11 cellular contexts compared by ENCODE assay signal in genomic region chr17:17156107-17156506, GRCh38. TPM values are rescaled to one million over a fixed set of nuclear protein-coding genes. Genes with fewer than 3 reads are reported as not detected.
DNase-seq lines count a peak whose midpoint lies in the region; ATAC-seq and TF ChIP-seq lines count a peak whose summit lies in the region.
"Had no signal": no experiment of that assay in that cellular context is flagged by ENCODE, and none has a peak within 500 bp of the region (broad histone marks: within the 10 kb centered on the region; RNA-seq: fewer than 3 reads in every experiment).

No MANE protein-coding gene starts in this region.

- H3K4me1 ChIP-seq in PC-9 (replicated peaks; ENCODE audit: insufficient read depth), result no peaks in the 10 kb centered on the region

- no peaks in the 10 kb centered on the region for H3K27me3 ChIP-seq in AG04450 (ENCODE audit: control insufficient read depth, insufficient read depth, low read length)
- no peaks in the 10 kb centered on the region for H3K27me3 ChIP-seq in PC-9 (ENCODE audit: insufficient read depth, low read depth)

- H3K9me3 ChIP-seq in AG04450 (ENCODE audit: control insufficient read depth, insufficient read depth, low read length) (no peaks in the 10 kb centered on the region; the same call in 1 of the 2 replicates), PC-9 (ENCODE audit: insufficient read depth, low read depth) (no peaks in the 10 kb centered on the region)

- in situ Hi-C loops in astrocyte of the cerebellum (cut with HindIII; ENCODE audit: low sequenced_read_pairs), result loop anchor here (5.0 kb wide), 1 partner anchor 104 kb away; no protein-coding TSS in a partner anchor

- H3K27ac ChIP-seq in AG04450 (ENCODE audit: low read depth, low read length) (peak overlapping the region; percentile 57), PC-9 (no peak overlapping the region)

- peaks cover 40% of the 10 kb centered on the region for H3F3A ChIP-seq in PC-9 (ENCODE audit: insufficient read depth, low read depth)

- intact Hi-C loops in PC-9 (cut with micrococcal nuclease; ENCODE audit: unreplicated experiment), result no loop called here

- 0 out of 2 replicates have a peak, but pooled peaks cover 3% of the 10 kb centered on the region for H3K79me2 ChIP-seq in PC-9 (ENCODE audit: low read depth)

- peaks cover 88% of the 10 kb centered on the region for H4K20me1 ChIP-seq in PC-9 (ENCODE audit: insufficient read depth)

- H3K4me2 ChIP-seq in PC-9, result no peak overlapping the region

- DNase-seq in AG04450 (ENCODE audit: low read depth, low spot score) (peak; percentile 44), HPDE6-E6E7 (ENCODE audit: extremely low spot score) (peak; percentile 75), astrocyte of the cerebellum (ENCODE audit: low read depth) (peak; percentile 71), hepatic stellate cell (ENCODE audit: low spot score) (peak; percentile 60), PC-9 (no peak)
- no peak for DNase-seq in stimulated activated CD4-positive, alpha-beta T cell treated with anti-CD3 and anti-CD28 coated beads, Interleukin-2, amount 100 ng/mL, for 48 hours
- DNase-seq: activated naive CD4-positive, alpha-beta T cell treated with Interleukin-2 at 50 U/mL for 16 hours; NCI-H2107; nucleus accumbens had no signal

- BruUV-seq in PC-9 (replicated peaks; lab: Mats Ljungman, UMichigan), result no TSS peak

- no peak overlapping the region for H3K4me3 ChIP-seq in AG04450 (ENCODE audit: low read depth, low read length)
- H3K4me3 ChIP-seq in astrocyte of the cerebellum (ENCODE audit: low read depth, low read length), result no peak overlapping the region
- no peak overlapping the region for H3K4me3 ChIP-seq in PC-9

- POLR2A ChIA-PET in AG04450 (lab: Yijun Ruan, JAX), result no interaction called here
- POLR2A ChIA-PET in PC-9 (lab: Charles Lee; ENCODE audit: unreplicated experiment), result no interaction called here

- no peak for TF ChIP-seq CTCF in AG04450 (IDR thresholded peaks at IDR 0.05; ENCODE audit: low read depth, low read length)
- TF ChIP-seq CTCF in astrocyte of the cerebellum (IDR thresholded peaks at IDR 0.05; ENCODE audit: low read depth, low read length, missing control alignments), result no peak
- TF ChIP-seq CTCF in PC-9 (conservative IDR thresholded peaks at IDR 0.05), result no peak

- peaks cover 70% of the 10 kb centered on the region for H3K36me3 ChIP-seq in PC-9 (ENCODE audit: low read depth)

- CTCF ChIA-PET in AG04450 (lab: Charles Lee) (interaction anchor here (1.3 kb wide), 1 partner anchor 14 kb away, joined by 7 read pairs; no protein-coding TSS in a partner anchor), PC-9 (lab: Charles Lee) (no interaction called here)

- H3K9me2 ChIP-seq in PC-9 (ENCODE audit: insufficient read depth), result no peaks in the 10 kb centered on the region

- no peak overlapping the region for H2AFZ ChIP-seq in PC-9

- no peak for ATAC-seq in HG03025 (IDR thresholded peaks at IDR 0.05; ENCODE audit: low FRiP score, unreplicated experiment)
- no peak for ATAC-seq in GM18861 (IDR thresholded peaks at IDR 0.05; ENCODE audit: unreplicated experiment)

RNA-seq across cellular contexts. Expression of gene PLD6, which starts 50.0 kb away (rescaled TPM):
- polyA plus RNA-seq in AG04450 (2011; rRNA removed), result 1.6 and 1.7 TPM in 2 replicates
- polyA minus RNA-seq in AG04450 (2011; rRNA and poly(A)+ RNA removed), result 1.3 and 2.2 TPM in 2 replicates
- 4.1 and 5.0 TPM in 2 replicates for total RNA-seq in PC-9 (2021)

Comparison
In these comparisons a context has a peak if more than half of its experiments do, and no peak if none do; other contexts are left out.
1. DNase-seq: peak in AG04450 (single experiment), HPDE6-E6E7 (single experiment), astrocyte of the cerebellum (single experiment) and hepatic stellate cell (single experiment); none in stimulated activated CD4-positive, alpha-beta T cell treated with anti-CD3 and anti-CD28 coated beads, Interleukin-2, amount 100 ng/mL, for 48 hours (0 of 2) and PC-9 (0 of 2).